In genomic region chr7:141323826-141324225, GRCh38 we compare ENCODE assay signal across 1 cellular context.
TF ChIP-seq lines count a peak whose summit lies in the region.

No MANE protein-coding gene starts in this region.

TF ChIP-seq in HEK293, 187 proteins besides CTCF, POLR2A, EP300 and RAD21 (continued from another document):
- TF ChIP-seq ZSCAN18 (tag by site-specific recombination; IDR thresholded peaks at IDR 0.05) (no peak), ZNF623 (tag by site-specific recombination; IDR thresholded peaks at IDR 0.05) (peak; percentile 95)
